Comparison of ENCODE assay signal across 1 cellular context in genomic region chr19:11239377-11240000, GRCh38.
A peak's percentile ranks its signal among the peaks of the same experiment; 100 is the strongest.
TF ChIP-seq lines count a peak whose summit lies in the region.

Gene ANGPTL8, plus strand, starts transcription at chr19:11239619. Its CDS starts 19 bp downstream, at chr19:11239638.

TF ChIP-seq in HepG2, 621 proteins besides CTCF, POLR2A, EP300 and RAD21 (continued from another document and continues in another):
- TF ChIP-seq HOMEZ (CRISPR knock-in tag; IDR thresholded peaks at IDR 0.05; ENCODE audit: low read depth) (no peak; the same call in 1 of the 2 replicates), MBNL3 (CRISPR knock-in tag; conservative IDR thresholded peaks at IDR 0.05) (no peak), ZNF207 (IDR thresholded peaks at IDR 0.05; ENCODE audit: borderline replicate concordance) (no peak), ZNF577 (CRISPR knock-in tag; IDR thresholded peaks at IDR 0.05; ENCODE audit: borderline replicate concordance, low read depth) (no peak), ZNF883 (CRISPR knock-in tag; IDR thresholded peaks at IDR 0.05; ENCODE audit: not compliant biosample characterization) (peak; percentile 87), TFAP4 (IDR thresholded peaks at IDR 0.05; ENCODE audit: borderline replicate concordance, low read depth) (peak; percentile 73; the same call in 1 of the 2 replicates), UBTF (CRISPR knock-in tag; IDR thresholded peaks at IDR 0.05) (peak; percentile 87), ZFP36L1 (CRISPR knock-in tag; IDR thresholded peaks at IDR 0.05) (peak; percentile 89; the same call in 1 of the 2 replicates), NFIC (IDR thresholded peaks at IDR 0.05; ENCODE audit: low read length) (peak; percentile 66; the same call in 1 of the 2 replicates), MLLT10 (CRISPR knock-in tag; IDR thresholded peaks at IDR 0.05) (no peak), SNAI1 (CRISPR knock-in tag; IDR thresholded peaks at IDR 0.05; ENCODE audit: borderline replicate concordance) (no peak), GZF1 (CRISPR knock-in tag; IDR thresholded peaks at IDR 0.05) (no peak; the same call in 1 of the 2 replicates), ZNF124 (CRISPR knock-in tag; IDR thresholded peaks at IDR 0.05) (peak; percentile 75), RBAK (CRISPR knock-in tag; IDR thresholded peaks at IDR 0.05) (no peak), GATAD2A (CRISPR knock-in tag; IDR thresholded peaks at IDR 0.05) (peak; percentile 99), ZNF138 (CRISPR knock-in tag; IDR thresholded peaks at IDR 0.05; ENCODE audit: low read depth) (0 out of 2 replicates have a peak, but pooled peaks have one; percentile 45), BCLAF1 (IDR thresholded peaks at IDR 0.05) (no peak), THAP7 (CRISPR knock-in tag; IDR thresholded peaks at IDR 0.05) (no peak), FOXM1 (CRISPR knock-in tag; IDR thresholded peaks at IDR 0.05) (no peak), YY1 (IDR thresholded peaks at IDR 0.05; ENCODE audit: insufficient read depth, insufficient replicate concordance, low read depth, low read length) (peak; percentile 52), ZNF280D (CRISPR knock-in tag; IDR thresholded peaks at IDR 0.05) (peak; percentile 83; the same call in 1 of the 2 replicates), ZNF800 (CRISPR knock-in tag; IDR thresholded peaks at IDR 0.05) (peak; percentile 71; the same call in 1 of the 2 replicates), IKZF5 (CRISPR knock-in tag; IDR thresholded peaks at IDR 0.05) (peak; percentile 88), ZFP82 (CRISPR knock-in tag; IDR thresholded peaks at IDR 0.05; ENCODE audit: borderline replicate concordance) (peak; percentile 42; the same call in 1 of the 2 replicates), ZBTB44 (CRISPR knock-in tag; IDR thresholded peaks at IDR 0.05) (peak; percentile 27; the same call in 1 of the 2 replicates)
